In the genomic region with DNA sequence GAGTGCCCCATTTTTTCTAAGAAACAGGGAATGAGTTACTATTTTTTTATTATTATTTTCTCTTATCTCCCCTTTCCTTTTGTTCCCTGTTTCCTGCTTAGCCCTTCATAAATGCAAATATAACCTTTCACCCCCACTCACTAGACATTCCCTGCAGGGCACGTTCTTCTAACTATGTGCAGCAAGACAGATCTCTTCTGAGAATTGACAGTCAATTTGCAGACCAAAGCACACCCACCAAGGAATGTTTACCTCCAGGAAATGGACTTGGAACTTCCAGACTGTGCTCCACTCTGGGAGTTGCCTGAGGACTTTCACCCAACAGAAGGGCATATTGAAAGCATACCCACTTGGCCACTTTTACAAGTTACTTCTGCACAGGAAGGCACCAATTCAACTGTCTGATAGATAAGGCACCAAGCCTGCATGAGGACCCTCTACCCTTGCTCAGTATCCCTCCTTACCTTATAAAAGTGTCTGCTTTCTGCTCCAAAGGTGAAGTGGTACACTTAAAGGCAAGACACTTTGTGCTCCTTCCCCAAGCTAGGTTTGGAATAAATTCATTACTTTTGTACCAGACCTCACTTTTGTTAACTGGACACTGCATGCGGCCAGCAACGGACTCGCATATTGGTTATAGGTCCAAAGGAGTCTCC, we compare ENCODE assay signal across 1 cellular context.
TF ChIP-seq lines count a peak whose summit lies in the region.

No MANE protein-coding gene starts in this region.

TF ChIP-seq in HepG2, 621 proteins besides CTCF, POLR2A, EP300 and RAD21 (continued from another document and continues in another):
- TF ChIP-seq, protein P1, sequence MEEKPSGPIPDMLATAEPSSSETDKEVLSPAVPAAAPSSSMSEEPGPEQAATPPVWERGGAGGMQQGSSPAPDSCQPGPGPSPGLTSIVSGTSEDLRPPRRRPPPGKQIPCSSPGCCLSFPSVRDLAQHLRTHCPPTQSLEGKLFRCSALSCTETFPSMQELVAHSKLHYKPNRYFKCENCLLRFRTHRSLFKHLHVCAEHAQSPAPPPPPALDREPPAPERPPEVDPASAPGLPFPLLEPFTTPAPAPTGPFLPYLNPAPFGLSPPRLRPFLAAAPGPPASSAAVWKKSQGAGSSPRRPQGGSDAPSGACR (CRISPR knock-in tag; IDR thresholded peaks at IDR 0.05), result no peak
- TF ChIP-seq GATAD1 (CRISPR knock-in tag; IDR thresholded peaks at IDR 0.05), result peak; percentile 38; the same call in 1 of the 2 replicates
- peak; percentile 55 for TF ChIP-seq CEBPG (CRISPR knock-in tag; IDR thresholded peaks at IDR 0.05)
- no peak for TF ChIP-seq E2F2 (CRISPR knock-in tag; IDR thresholded peaks at IDR 0.05; ENCODE audit: borderline replicate concordance)
- TF ChIP-seq RXRB (CRISPR knock-in tag; IDR thresholded peaks at IDR 0.05; ENCODE audit: borderline replicate concordance), result peak; percentile 91
- TF ChIP-seq SP4 (CRISPR knock-in tag; IDR thresholded peaks at IDR 0.05), result no peak
- TF ChIP-seq STAT5B (CRISPR knock-in tag; IDR thresholded peaks at IDR 0.05), result no peak
- TF ChIP-seq ARID4A (CRISPR knock-in tag; IDR thresholded peaks at IDR 0.05; ENCODE audit: borderline replicate concordance), result peak; percentile 40; the same call in 1 of the 2 replicates
- no peak for TF ChIP-seq NAIF1 (CRISPR knock-in tag; IDR thresholded peaks at IDR 0.05; ENCODE audit: borderline replicate concordance)
- TF ChIP-seq ZNF318 (CRISPR knock-in tag; IDR thresholded peaks at IDR 0.05), result no peak
- TF ChIP-seq CAMTA2 (CRISPR knock-in tag; IDR thresholded peaks at IDR 0.05; ENCODE audit: borderline replicate concordance), result no peak
- TF ChIP-seq SUZ12 (IDR thresholded peaks at IDR 0.05; ENCODE audit: low read depth, low read length), result no peak
- peak; percentile 82 for TF ChIP-seq HDAC2 (CRISPR knock-in tag; IDR thresholded peaks at IDR 0.05)
- TF ChIP-seq ZNF792 (CRISPR knock-in tag; IDR thresholded peaks at IDR 0.05), result no peak; the same call in 1 of the 2 replicates
- TF ChIP-seq CBX1 (IDR thresholded peaks at IDR 0.05; ENCODE audit: low read depth), result no peak
- peak; percentile 21; the same call in 1 of the 2 replicates for TF ChIP-seq HINFP (CRISPR knock-in tag; IDR thresholded peaks at IDR 0.05; ENCODE audit: low read depth)
- TF ChIP-seq, protein P2, sequence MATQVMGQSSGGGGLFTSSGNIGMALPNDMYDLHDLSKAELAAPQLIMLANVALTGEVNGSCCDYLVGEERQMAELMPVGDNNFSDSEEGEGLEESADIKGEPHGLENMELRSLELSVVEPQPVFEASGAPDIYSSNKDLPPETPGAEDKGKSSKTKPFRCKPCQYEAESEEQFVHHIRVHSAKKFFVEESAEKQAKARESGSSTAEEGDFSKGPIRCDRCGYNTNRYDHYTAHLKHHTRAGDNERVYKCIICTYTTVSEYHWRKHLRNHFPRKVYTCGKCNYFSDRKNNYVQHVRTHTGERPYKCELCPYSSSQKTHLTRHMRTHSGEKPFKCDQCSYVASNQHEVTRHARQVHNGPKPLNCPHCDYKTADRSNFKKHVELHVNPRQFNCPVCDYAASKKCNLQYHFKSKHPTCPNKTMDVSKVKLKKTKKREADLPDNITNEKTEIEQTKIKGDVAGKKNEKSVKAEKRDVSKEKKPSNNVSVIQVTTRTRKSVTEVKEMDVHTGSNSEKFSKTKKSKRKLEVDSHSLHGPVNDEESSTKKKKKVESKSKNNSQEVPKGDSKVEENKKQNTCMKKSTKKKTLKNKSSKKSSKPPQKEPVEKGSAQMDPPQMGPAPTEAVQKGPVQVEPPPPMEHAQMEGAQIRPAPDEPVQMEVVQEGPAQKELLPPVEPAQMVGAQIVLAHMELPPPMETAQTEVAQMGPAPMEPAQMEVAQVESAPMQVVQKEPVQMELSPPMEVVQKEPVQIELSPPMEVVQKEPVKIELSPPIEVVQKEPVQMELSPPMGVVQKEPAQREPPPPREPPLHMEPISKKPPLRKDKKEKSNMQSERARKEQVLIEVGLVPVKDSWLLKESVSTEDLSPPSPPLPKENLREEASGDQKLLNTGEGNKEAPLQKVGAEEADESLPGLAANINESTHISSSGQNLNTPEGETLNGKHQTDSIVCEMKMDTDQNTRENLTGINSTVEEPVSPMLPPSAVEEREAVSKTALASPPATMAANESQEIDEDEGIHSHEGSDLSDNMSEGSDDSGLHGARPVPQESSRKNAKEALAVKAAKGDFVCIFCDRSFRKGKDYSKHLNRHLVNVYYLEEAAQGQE (IDR thresholded peaks at IDR 0.05; ENCODE audit: borderline replicate concordance in 1 of 2, low read depth in 1 of 2, low read length in 2 of 2), result peak in 1 of 2 experiments; percentile 42; a peak in 1 of 4 replicates
- TF ChIP-seq SALL1 (CRISPR knock-in tag; IDR thresholded peaks at IDR 0.05), result peak; percentile 92
- TF ChIP-seq HMG20A (CRISPR knock-in tag; IDR thresholded peaks at IDR 0.05; ENCODE audit: borderline replicate concordance), result peak; percentile 67; the same call in 1 of the 2 replicates
- TF ChIP-seq ZNF253 (CRISPR knock-in tag; IDR thresholded peaks at IDR 0.05; ENCODE audit: borderline replicate concordance), result no peak
- no peak for TF ChIP-seq POLR2AphosphoS5 (IDR thresholded peaks at IDR 0.05; ENCODE audit: low read depth, low read length)
- peak; percentile 68 for TF ChIP-seq ZNF605 (CRISPR knock-in tag; IDR thresholded peaks at IDR 0.05)
- TF ChIP-seq NCOR1 (IDR thresholded peaks at IDR 0.05; ENCODE audit: borderline replicate concordance, low read length), result peak; percentile 69; the same call in 1 of the 2 replicates
- no peak; the same call in 1 of the 2 replicates for TF ChIP-seq MEIS1 (CRISPR knock-in tag; IDR thresholded peaks at IDR 0.05; ENCODE audit: borderline replicate concordance)
- TF ChIP-seq ZNF512B (CRISPR knock-in tag; IDR thresholded peaks at IDR 0.05; ENCODE audit: borderline replicate concordance), result 0 out of 2 replicates have a peak, but pooled peaks have one; percentile 49
